Comparison of ENCODE assay signal across 23 cellular contexts in genomic region chr17:80960797-80961452, GRCh38. TPM values are rescaled to one million over a fixed set of nuclear protein-coding genes. Genes with fewer than 3 reads are reported as not detected.
DNase-seq lines count a peak whose midpoint lies in the region; ATAC-seq and TF ChIP-seq lines count a peak whose summit lies in the region.
"Had no signal": no experiment of that assay in that cellular context is flagged by ENCODE, and none has a peak within 500 bp of the region (broad histone marks: within the 10 kb centered on the region; RNA-seq: fewer than 3 reads in every experiment).

No MANE protein-coding gene starts in this region.

- H3K27ac ChIP-seq in VCaP (peak overlapping the region; percentile 85), heart right ventricle (peak overlapping the region in 8 of 10 donors; percentile 66 to 94 (median 90)), thoracic aorta (peak overlapping the region; percentile 85 to 91), GM23248 (no peak overlapping the region)
- H3K27ac ChIP-seq: parathyroid adenoma had no signal

- TF ChIP-seq CTCF in VCaP (conservative IDR thresholded peaks at IDR 0.05): no peak
- TF ChIP-seq CTCF in heart right ventricle (IDR thresholded peaks at IDR 0.05): no peak
- no peak for TF ChIP-seq CTCF in nephron progenitor cell (IDR thresholded peaks at IDR 0.05)
- TF ChIP-seq CTCF in thoracic aorta (IDR thresholded peaks at IDR 0.05): no peak

- H3K9me3 ChIP-seq in heart right ventricle: no peaks in the 10 kb centered on the region
- no peaks in the 10 kb centered on the region for H3K9me3 ChIP-seq in thoracic aorta
- H3K9me3 ChIP-seq in GM23248 (ENCODE audit: low read depth): no peaks in the 10 kb centered on the region
- H3K9me3 ChIP-seq: upper lobe of right lung had no signal

- H3K27me3 ChIP-seq in heart right ventricle (no peaks in the 10 kb centered on the region), thoracic aorta (replicated peaks; ENCODE audit: insufficient read depth) (no peaks in the 10 kb centered on the region), GM23248 (replicated peaks; ENCODE audit: insufficient read depth) (no peaks in the 10 kb centered on the region)
- H3K27me3 ChIP-seq: upper lobe of right lung had no signal

- peaks cover 0 to 28% (median 6%) of the 10 kb centered on the region in 9 donors for H3K36me3 ChIP-seq in heart right ventricle
- H3K36me3 ChIP-seq in thoracic aorta: peaks cover 16% of the 10 kb centered on the region
- H3K36me3 ChIP-seq in GM23248 (ENCODE audit: low read depth): no peaks in the 10 kb centered on the region

- H2AFZ ChIP-seq in GM23248: no peak overlapping the region
- H2AFZ ChIP-seq: parathyroid adenoma had no signal

- no peak overlapping the region for H3K4me2 ChIP-seq in GM23248 (ENCODE audit: unreplicated experiment)

- peaks cover 42% of the 10 kb centered on the region for H3K4me1 Mint-ChIP-seq in nephron progenitor cell
- H3K4me1 Mint-ChIP-seq: activated CD4-positive, alpha-beta T cell treated with anti-CD3 and anti-CD28 coated beads for 36 hours; activated CD8-positive, alpha-beta memory T cell treated with anti-CD3 and anti-CD28 coated beads, Interleukin-2, amount 10 ng/mL, durations not matched to agents 7 days and 5 days; activated naive CD8-positive, alpha-beta T cell treated with anti-CD3 and anti-CD28 coated beads, Interleukin-2, amount 10 ng/mL, durations not matched to agents 7 days and 5 days; endodermal cell had no signal

- no peak overlapping the region for H3K4me3 ChIP-seq in heart right ventricle
- H3K4me3 ChIP-seq in thoracic aorta: no peak overlapping the region
- no peak overlapping the region for H3K4me3 ChIP-seq in GM23248
- H3K4me3 ChIP-seq: skin epidermis, upper lobe of right lung had no signal

- ATAC-seq in heart right ventricle (no peak), thoracic aorta (ENCODE audit: insufficient number of reproducible peaks, low FRiP score, low read depth) (no peak)
- ATAC-seq: activated CD4-positive, alpha-beta T cell treated with anti-CD3 and anti-CD28 coated beads for 36 hours; activated CD8-positive, alpha-beta memory T cell treated with anti-CD3 and anti-CD28 coated beads, Interleukin-2, amount 10 ng/mL, durations not matched to agents 7 days and 5 days; stimulated activated naive CD8-positive, alpha-beta T cell treated with anti-CD3 and anti-CD28 coated beads, Interleukin-15, Interleukin-2, amounts not matched to agents 100 U/mL and 50 U/mL, for 24 hours had no signal

- no peaks in the 10 kb centered on the region for H3K79me2 ChIP-seq in GM23248 (ENCODE audit: insufficient read depth)
- H3K79me2 ChIP-seq: parathyroid adenoma had no signal

- no peaks in the 10 kb centered on the region for H4K20me1 ChIP-seq in GM23248 (ENCODE audit: insufficient read depth)

- H3K9ac ChIP-seq in GM23248: no peak overlapping the region
- H3K9ac ChIP-seq: parathyroid adenoma had no signal

- H3K27ac Mint-ChIP-seq in nephron progenitor cell: peak overlapping the region; percentile 75
- H3K27ac Mint-ChIP-seq: activated CD4-positive, alpha-beta T cell treated with anti-CD3 and anti-CD28 coated beads for 36 hours; activated CD8-positive, alpha-beta memory T cell treated with anti-CD3 and anti-CD28 coated beads, Interleukin-2, amount 10 ng/mL, durations not matched to agents 7 days and 5 days; activated naive CD8-positive, alpha-beta T cell treated with anti-CD3 and anti-CD28 coated beads, Interleukin-2, amount 10 ng/mL, durations not matched to agents 7 days and 5 days; endodermal cell had no signal

- in situ Hi-C loops in GM23248 (cut with MboI): no loop called here

- no peak overlapping the region for H3K4me3 Mint-ChIP-seq in nephron progenitor cell
- H3K4me3 Mint-ChIP-seq: activated CD4-positive, alpha-beta T cell treated with anti-CD3 and anti-CD28 coated beads for 36 hours; activated CD8-positive, alpha-beta memory T cell treated with anti-CD3 and anti-CD28 coated beads, Interleukin-2, amount 10 ng/mL, durations not matched to agents 7 days and 5 days; activated naive CD8-positive, alpha-beta T cell treated with anti-CD3 and anti-CD28 coated beads, Interleukin-2, amount 10 ng/mL, durations not matched to agents 7 days and 5 days; endodermal cell; H9 had no signal

- DNase-seq in heart right ventricle: no peak
- DNase-seq in nephron progenitor cell: no peak
- DNase-seq in thoracic aorta (ENCODE audit: low spot score): no peak
- no peak for DNase-seq in NCI-H2081 treated with DMSO at 0.1 percent for 48 hours (lab: John Stamatoyannopoulos, UW)
- DNase-seq in SK-N-DZ (ENCODE audit: low spot score): no peak
- DNase-seq in COLO668 (lab: John Stamatoyannopoulos, UW; ENCODE audit: unreplicated experiment): no peak
- no peak for DNase-seq in GM23248
- DNase-seq: activated CD4-positive, alpha-beta T cell treated with anti-CD3 and anti-CD28 coated beads for 36 hours; activated CD8-positive, alpha-beta memory T cell treated with anti-CD3 and anti-CD28 coated beads, Interleukin-2, amount 10 ng/mL, durations not matched to agents 7 days and 5 days; activated naive CD8-positive, alpha-beta T cell treated with anti-CD3 and anti-CD28 coated beads, Interleukin-2, amount 10 ng/mL, durations not matched to agents 7 days and 5 days; DMS79 treated with DMSO at 0.1 percent for 48 hours; endodermal cell; H9; head of caudate nucleus; NCI-H1105; NCI-H2107; NCI-H524; RPMI8226; stimulated activated naive CD8-positive, alpha-beta T cell treated with anti-CD3 and anti-CD28 coated beads, Interleukin-15, Interleukin-2, amounts not matched to agents 100 U/mL and 50 U/mL, for 24 hours; upper lobe of right lung had no signal

- no peaks in the 10 kb centered on the region for H3K27me3 Mint-ChIP-seq in nephron progenitor cell (ENCODE audit: low read depth, poor library complexity)
- H3K27me3 Mint-ChIP-seq: activated CD4-positive, alpha-beta T cell treated with anti-CD3 and anti-CD28 coated beads for 36 hours; activated CD8-positive, alpha-beta memory T cell treated with anti-CD3 and anti-CD28 coated beads, Interleukin-2, amount 10 ng/mL, durations not matched to agents 7 days and 5 days; activated naive CD8-positive, alpha-beta T cell treated with anti-CD3 and anti-CD28 coated beads, Interleukin-2, amount 10 ng/mL, durations not matched to agents 7 days and 5 days had no signal

- intact Hi-C loops in heart right ventricle (cut with DNase I): loop anchor here in 1 of 10 donors (5.0 kb wide), 1 partner anchor 524 kb away; no protein-coding TSS in a partner anchor

- no peaks in the 10 kb centered on the region for H3F3A ChIP-seq in GM23248 (ENCODE audit: insufficient read depth)

- H3K4me1 ChIP-seq in heart right ventricle (peaks cover 14 to 29% (median 22%) of the 10 kb centered on the region in 9 donors), thoracic aorta (ENCODE audit: control insufficient read depth in 1 of 2, low read depth in 2 of 2) (peaks cover 10 to 42% of the 10 kb centered on the region in 2 donors), GM23248 (ENCODE audit: insufficient read depth) (peaks cover 12% of the 10 kb centered on the region)
- H3K4me1 ChIP-seq: parathyroid adenoma had no signal

- 95% methylated on average over 31 of the region's 31 CpGs for WGBS in heart right ventricle, 2 donors
- 96% methylated on average over 20 to 31 of the region's 31 CpGs for WGBS in GM23248 (ENCODE audit: low coverage in 1 of 2, low lambda C conversion rate in 2 of 2, missing lambda C conversion rate in 2 of 2), 2 experiments

- H3K36me3 Mint-ChIP-seq in nephron progenitor cell (ENCODE audit: low read depth): peaks cover 15% of the 10 kb centered on the region

- H3K9me3 Mint-ChIP-seq in nephron progenitor cell: no peaks in the 10 kb centered on the region
- H3K9me3 Mint-ChIP-seq: activated naive CD8-positive, alpha-beta T cell treated with anti-CD3 and anti-CD28 coated beads, Interleukin-2, amount 10 ng/mL, durations not matched to agents 7 days and 5 days; endodermal cell; H9 had no signal

- no peaks in the 10 kb centered on the region for H3K9me2 ChIP-seq in GM23248 (ENCODE audit: insufficient read depth)

RNA-seq across cellular contexts. Expression of gene CHMP6, which starts 30.7 kb away (rescaled TPM):
- total RNA-seq in heart right ventricle (10 to 100 TPM; 17.5 to 26.4 (median 22.1) TPM), thoracic aorta (10 to 100 TPM; 20.2 to 38.0 TPM)
- polyA plus RNA-seq in heart right ventricle (10 to 100 TPM; 23.8 to 30.6 TPM), GM23248 (2016; fragmentation: Nextera tagmentation; extraction: Ambion mirVana) (34.0 and 37.1 TPM in 2 replicates)
- 18.4 and 18.6 TPM in 2 replicates for polyA plus RNA-seq in SK-N-DZ (2014; cell fraction: cytosol; rRNA removed)
- polyA plus RNA-seq in SK-N-DZ (2014; cell fraction: nucleus; rRNA removed): 13.8 and 17.7 TPM in 2 replicates
- 8.2 and 14.1 TPM in 2 replicates for total RNA-seq in GM23248 (2014; rRNA removed; shearing (Covaris generic))
